In genomic region chr15:74307827-74308642, GRCh38 we compare ENCODE assay signal across 8 cellular contexts. TPM values are rescaled to one million over a fixed set of nuclear protein-coding genes. Genes with fewer than 3 reads are reported as not detected.
A peak's percentile ranks its signal among the peaks of the same experiment; 100 is the strongest.
DNase-seq lines count a peak whose midpoint lies in the region; ATAC-seq and FAIRE-seq lines count a peak whose summit lies in the region.

No MANE protein-coding gene starts in this region.

- no peak overlapping the region for H3K4me3 Mint-ChIP-seq in activated CD8-positive, alpha-beta T cell treated with anti-CD3 and anti-CD28 coated beads, Interleukin-2, amount 10 ng/mL, durations not matched to agents 7 days and 5 days

- H3K36me3 Mint-ChIP-seq in activated CD8-positive, alpha-beta T cell treated with anti-CD3 and anti-CD28 coated beads, Interleukin-2, amount 10 ng/mL, durations not matched to agents 7 days and 5 days (ENCODE audit: low read depth), result no peaks in the 10 kb centered on the region

- peak; percentile 14 for FAIRE-seq in GM19239 (lab: Jason Lieb, UNC)

- peak; percentile 84 for ATAC-seq in activated CD8-positive, alpha-beta T cell treated with anti-CD3 and anti-CD28 coated beads, Interleukin-2, amount 10 ng/mL, durations not matched to agents 7 days and 5 days
- ATAC-seq in GM18870 (IDR thresholded peaks at IDR 0.05; ENCODE audit: unreplicated experiment), result no peak

- H3K9me3 Mint-ChIP-seq in activated CD8-positive, alpha-beta T cell treated with anti-CD3 and anti-CD28 coated beads, Interleukin-2, amount 10 ng/mL, durations not matched to agents 7 days and 5 days (ENCODE audit: insufficient read depth), result no peaks in the 10 kb centered on the region

- H3K27me3 Mint-ChIP-seq in activated CD8-positive, alpha-beta T cell treated with anti-CD3 and anti-CD28 coated beads, Interleukin-2, amount 10 ng/mL, durations not matched to agents 7 days and 5 days (ENCODE audit: low read depth), result peaks cover 26% of the 10 kb centered on the region

- H3K4me1 Mint-ChIP-seq in activated CD8-positive, alpha-beta T cell treated with anti-CD3 and anti-CD28 coated beads, Interleukin-2, amount 10 ng/mL, durations not matched to agents 7 days and 5 days (ENCODE audit: low read depth), result peaks cover 3% of the 10 kb centered on the region

- CTCF ChIA-PET in activated CD8-positive, alpha-beta T cell treated with anti-CD3 and anti-CD28 coated beads, Interleukin-2, amount 10 ng/mL, durations not matched to agents 7 days and 5 days (lab: Charles Lee), result interaction anchor here (0.6 to 6.5 kb wide), 31 partner anchors 8 to 335 kb away, joined by 3 to 119 read pairs (median 4); partner anchors contain the start of gene ISLR2

- POLR2A ChIA-PET in activated CD8-positive, alpha-beta T cell treated with anti-CD3 and anti-CD28 coated beads, Interleukin-2, amount 10 ng/mL, durations not matched to agents 7 days and 5 days (lab: Charles Lee), result interaction anchor here (0.6 to 1.2 kb wide), 2 partner anchors 16 to 151 kb away, joined by 3 read pairs; no protein-coding TSS in a partner anchor

- peak; percentile 86 for DNase-seq in AG20443 (ENCODE audit: low spot score)
- peak; percentile 57 for DNase-seq in GM19239 (ENCODE audit: insufficient read length, low spot score)
- peak; percentile 61 for DNase-seq in NCI-H2171 (lab: John Stamatoyannopoulos, UW)
- DNase-seq in activated CD8-positive, alpha-beta T cell treated with anti-CD3 and anti-CD28 coated beads, Interleukin-2, amount 10 ng/mL, durations not matched to agents 7 days and 5 days, result peak; percentile 68
- peak; percentile 19 for DNase-seq in globus pallidus (ENCODE audit: low spot score)
- peak; percentile 49 for DNase-seq in pons (ENCODE audit: low spot score)
- DNase-seq in activated CD4-positive, CD25-positive, alpha-beta regulatory T cell (lab: John Stamatoyannopoulos, UW), result no peak

- no peak overlapping the region for H3K27ac Mint-ChIP-seq in activated CD8-positive, alpha-beta T cell treated with anti-CD3 and anti-CD28 coated beads, Interleukin-2, amount 10 ng/mL, durations not matched to agents 7 days and 5 days

RNA-seq across cellular contexts. Expression of gene CYP11A1, which starts 59.4 kb away (rescaled TPM):
- total RNA-seq in activated CD8-positive, alpha-beta T cell treated with anti-CD3 and anti-CD28 coated beads, Interleukin-2, amount 10 ng/mL, durations not matched to agents 7 days and 5 days, result not detected

Comparison
In these comparisons a context has a peak if more than half of its experiments do, and no peak if none do; other contexts are left out.
1. DNase-seq: peak in AG20443 (single experiment), GM19239 (single experiment), NCI-H2171 (single experiment), activated CD8-positive, alpha-beta T cell treated with anti-CD3 and anti-CD28 coated beads, Interleukin-2, amount 10 ng/mL, durations not matched to agents 7 days and 5 days (single experiment), globus pallidus (single experiment) and pons (single experiment); none in activated CD4-positive, CD25-positive, alpha-beta regulatory T cell (0 of 4).